3 cellular contexts compared by ENCODE assay signal in the genomic region with DNA sequence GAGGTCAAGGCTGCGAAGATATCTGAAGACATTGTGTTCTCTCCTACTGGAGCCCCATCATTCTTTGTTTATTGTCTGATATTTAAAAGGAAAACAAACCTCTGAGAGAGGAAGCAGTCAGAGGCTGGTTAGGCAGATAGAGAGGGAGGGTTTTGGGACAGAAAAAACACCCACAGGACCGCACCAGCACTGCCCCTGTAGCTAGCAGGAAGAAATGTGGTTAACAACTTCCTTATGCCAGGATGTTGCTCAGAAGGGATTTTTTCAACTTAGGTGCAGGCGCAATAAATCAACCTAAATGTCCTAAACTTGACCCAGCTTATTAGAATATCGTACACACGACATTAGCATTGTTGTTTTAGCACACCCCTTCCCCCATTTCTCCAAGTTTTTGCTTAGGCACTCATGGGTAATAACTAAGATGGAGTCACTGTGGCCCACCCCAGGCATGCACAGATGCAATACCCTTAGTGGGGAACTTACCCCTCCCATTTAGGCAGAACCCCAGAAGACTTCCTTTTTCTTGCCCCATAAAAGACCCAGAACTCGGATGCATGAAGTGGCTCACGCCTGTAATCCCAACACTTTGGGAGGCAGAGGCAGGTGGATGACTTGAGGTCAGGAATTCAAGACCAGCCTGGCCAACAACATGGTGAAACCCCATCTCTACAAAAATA.
TF ChIP-seq lines count a peak whose summit lies in the region.

No MANE protein-coding gene starts in this region.

TF ChIP-seq in liver, 16 proteins besides CTCF, POLR2A, EP300 and RAD21:
- TF ChIP-seq NR2F2 (IDR thresholded peaks at IDR 0.05) (peak; percentile 77), YY1 (IDR thresholded peaks at IDR 0.05) (no peak)
TF ChIP-seq in liver: peak in this region for 1.

TF ChIP-seq in HepG2, 621 proteins besides CTCF, POLR2A, EP300 and RAD21:
- TF ChIP-seq, protein P1, sequence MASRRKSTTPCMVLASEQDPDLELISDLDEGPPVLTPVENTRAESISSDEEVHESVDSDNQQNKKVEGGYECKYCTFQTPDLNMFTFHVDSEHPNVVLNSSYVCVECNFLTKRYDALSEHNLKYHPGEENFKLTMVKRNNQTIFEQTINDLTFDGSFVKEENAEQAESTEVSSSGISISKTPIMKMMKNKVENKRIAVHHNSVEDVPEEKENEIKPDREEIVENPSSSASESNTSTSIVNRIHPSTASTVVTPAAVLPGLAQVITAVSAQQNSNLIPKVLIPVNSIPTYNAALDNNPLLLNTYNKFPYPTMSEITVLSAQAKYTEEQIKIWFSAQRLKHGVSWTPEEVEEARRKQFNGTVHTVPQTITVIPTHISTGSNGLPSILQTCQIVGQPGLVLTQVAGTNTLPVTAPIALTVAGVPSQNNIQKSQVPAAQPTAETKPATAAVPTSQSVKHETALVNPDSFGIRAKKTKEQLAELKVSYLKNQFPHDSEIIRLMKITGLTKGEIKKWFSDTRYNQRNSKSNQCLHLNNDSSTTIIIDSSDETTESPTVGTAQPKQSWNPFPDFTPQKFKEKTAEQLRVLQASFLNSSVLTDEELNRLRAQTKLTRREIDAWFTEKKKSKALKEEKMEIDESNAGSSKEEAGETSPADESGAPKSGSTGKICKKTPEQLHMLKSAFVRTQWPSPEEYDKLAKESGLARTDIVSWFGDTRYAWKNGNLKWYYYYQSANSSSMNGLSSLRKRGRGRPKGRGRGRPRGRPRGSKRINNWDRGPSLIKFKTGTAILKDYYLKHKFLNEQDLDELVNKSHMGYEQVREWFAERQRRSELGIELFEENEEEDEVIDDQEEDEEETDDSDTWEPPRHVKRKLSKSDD (CRISPR knock-in tag; IDR thresholded peaks at IDR 0.05; ENCODE audit: low read depth): no peak
- no peak for TF ChIP-seq MBD4 (IDR thresholded peaks at IDR 0.05; ENCODE audit: borderline replicate concordance, low read length)
- no peak for TF ChIP-seq PHB2 (IDR thresholded peaks at IDR 0.05; ENCODE audit: partially characterized antibody)
- no peak for TF ChIP-seq NAIF1 (CRISPR knock-in tag; IDR thresholded peaks at IDR 0.05; ENCODE audit: borderline replicate concordance)
- TF ChIP-seq NFYC (CRISPR knock-in tag; IDR thresholded peaks at IDR 0.05): no peak
- TF ChIP-seq ZNF567 (CRISPR knock-in tag; IDR thresholded peaks at IDR 0.05; ENCODE audit: borderline replicate concordance): no peak
- TF ChIP-seq BORCS8-MEF2B (CRISPR knock-in tag; IDR thresholded peaks at IDR 0.05): no peak
- TF ChIP-seq YEATS2 (CRISPR knock-in tag; IDR thresholded peaks at IDR 0.05; ENCODE audit: borderline replicate concordance): no peak
- no peak for TF ChIP-seq KDM1A (CRISPR knock-in tag; IDR thresholded peaks at IDR 0.05)
- TF ChIP-seq HOXA3 (CRISPR knock-in tag; IDR thresholded peaks at IDR 0.05): no peak
- TF ChIP-seq, protein P2, sequence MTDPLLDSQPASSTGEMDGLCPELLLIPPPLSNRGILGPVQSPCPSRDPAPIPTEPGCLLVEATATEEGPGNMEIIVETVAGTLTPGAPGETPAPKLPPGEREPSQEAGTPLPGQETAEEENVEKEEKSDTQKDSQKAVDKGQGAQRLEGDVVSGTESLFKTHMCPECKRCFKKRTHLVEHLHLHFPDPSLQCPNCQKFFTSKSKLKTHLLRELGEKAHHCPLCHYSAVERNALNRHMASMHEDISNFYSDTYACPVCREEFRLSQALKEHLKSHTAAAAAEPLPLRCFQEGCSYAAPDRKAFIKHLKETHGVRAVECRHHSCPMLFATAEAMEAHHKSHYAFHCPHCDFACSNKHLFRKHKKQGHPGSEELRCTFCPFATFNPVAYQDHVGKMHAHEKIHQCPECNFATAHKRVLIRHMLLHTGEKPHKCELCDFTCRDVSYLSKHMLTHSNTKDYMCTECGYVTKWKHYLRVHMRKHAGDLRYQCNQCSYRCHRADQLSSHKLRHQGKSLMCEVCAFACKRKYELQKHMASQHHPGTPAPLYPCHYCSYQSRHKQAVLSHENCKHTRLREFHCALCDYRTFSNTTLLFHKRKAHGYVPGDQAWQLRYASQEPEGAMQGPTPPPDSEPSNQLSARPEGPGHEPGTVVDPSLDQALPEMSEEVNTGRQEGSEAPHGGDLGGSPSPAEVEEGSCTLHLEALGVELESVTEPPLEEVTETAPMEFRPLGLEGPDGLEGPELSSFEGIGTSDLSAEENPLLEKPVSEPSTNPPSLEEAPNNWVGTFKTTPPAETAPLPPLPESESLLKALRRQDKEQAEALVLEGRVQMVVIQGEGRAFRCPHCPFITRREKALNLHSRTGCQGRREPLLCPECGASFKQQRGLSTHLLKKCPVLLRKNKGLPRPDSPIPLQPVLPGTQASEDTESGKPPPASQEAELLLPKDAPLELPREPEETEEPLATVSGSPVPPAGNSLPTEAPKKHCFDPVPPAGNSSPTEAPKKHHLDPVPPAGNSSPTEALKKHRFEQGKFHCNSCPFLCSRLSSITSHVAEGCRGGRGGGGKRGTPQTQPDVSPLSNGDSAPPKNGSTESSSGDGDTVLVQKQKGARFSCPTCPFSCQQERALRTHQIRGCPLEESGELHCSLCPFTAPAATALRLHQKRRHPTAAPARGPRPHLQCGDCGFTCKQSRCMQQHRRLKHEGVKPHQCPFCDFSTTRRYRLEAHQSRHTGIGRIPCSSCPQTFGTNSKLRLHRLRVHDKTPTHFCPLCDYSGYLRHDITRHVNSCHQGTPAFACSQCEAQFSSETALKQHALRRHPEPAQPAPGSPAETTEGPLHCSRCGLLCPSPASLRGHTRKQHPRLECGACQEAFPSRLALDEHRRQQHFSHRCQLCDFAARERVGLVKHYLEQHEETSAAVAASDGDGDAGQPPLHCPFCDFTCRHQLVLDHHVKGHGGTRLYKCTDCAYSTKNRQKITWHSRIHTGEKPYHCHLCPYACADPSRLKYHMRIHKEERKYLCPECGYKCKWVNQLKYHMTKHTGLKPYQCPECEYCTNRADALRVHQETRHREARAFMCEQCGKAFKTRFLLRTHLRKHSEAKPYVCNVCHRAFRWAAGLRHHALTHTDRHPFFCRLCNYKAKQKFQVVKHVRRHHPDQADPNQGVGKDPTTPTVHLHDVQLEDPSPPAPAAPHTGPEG (CRISPR knock-in tag; IDR thresholded peaks at IDR 0.05): no peak
- TF ChIP-seq ATAD3A (CRISPR knock-in tag; IDR thresholded peaks at IDR 0.05): no peak
- TF ChIP-seq, protein P3, sequence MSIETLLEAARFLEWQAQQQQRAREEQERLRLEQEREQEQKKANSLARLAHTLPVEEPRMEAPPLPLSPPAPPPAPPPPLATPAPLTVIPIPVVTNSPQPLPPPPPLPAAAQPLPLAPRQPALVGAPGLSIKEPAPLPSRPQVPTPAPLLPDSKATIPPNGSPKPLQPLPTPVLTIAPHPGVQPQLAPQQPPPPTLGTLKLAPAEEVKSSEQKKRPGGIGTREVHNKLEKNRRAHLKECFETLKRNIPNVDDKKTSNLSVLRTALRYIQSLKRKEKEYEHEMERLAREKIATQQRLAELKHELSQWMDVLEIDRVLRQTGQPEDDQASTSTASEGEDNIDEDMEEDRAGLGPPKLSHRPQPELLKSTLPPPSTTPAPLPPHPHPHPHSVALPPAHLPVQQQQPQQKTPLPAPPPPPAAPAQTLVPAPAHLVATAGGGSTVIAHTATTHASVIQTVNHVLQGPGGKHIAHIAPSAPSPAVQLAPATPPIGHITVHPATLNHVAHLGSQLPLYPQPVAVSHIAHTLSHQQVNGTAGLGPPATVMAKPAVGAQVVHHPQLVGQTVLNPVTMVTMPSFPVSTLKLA (IDR thresholded peaks at IDR 0.05): no peak

TF ChIP-seq in K562, 482 proteins besides CTCF, POLR2A, EP300 and RAD21:
- TF ChIP-seq NCOA6 (IDR thresholded peaks at IDR 0.05): no peak
- TF ChIP-seq, protein P4, sequence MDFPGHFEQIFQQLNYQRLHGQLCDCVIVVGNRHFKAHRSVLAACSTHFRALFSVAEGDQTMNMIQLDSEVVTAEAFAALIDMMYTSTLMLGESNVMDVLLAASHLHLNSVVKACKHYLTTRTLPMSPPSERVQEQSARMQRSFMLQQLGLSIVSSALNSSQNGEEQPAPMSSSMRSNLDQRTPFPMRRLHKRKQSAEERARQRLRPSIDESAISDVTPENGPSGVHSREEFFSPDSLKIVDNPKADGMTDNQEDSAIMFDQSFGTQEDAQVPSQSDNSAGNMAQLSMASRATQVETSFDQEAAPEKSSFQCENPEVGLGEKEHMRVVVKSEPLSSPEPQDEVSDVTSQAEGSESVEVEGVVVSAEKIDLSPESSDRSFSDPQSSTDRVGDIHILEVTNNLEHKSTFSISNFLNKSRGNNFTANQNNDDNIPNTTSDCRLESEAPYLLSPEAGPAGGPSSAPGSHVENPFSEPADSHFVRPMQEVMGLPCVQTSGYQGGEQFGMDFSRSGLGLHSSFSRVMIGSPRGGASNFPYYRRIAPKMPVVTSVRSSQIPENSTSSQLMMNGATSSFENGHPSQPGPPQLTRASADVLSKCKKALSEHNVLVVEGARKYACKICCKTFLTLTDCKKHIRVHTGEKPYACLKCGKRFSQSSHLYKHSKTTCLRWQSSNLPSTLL (IDR thresholded peaks at IDR 0.05): no peak
- TF ChIP-seq, protein P5, sequence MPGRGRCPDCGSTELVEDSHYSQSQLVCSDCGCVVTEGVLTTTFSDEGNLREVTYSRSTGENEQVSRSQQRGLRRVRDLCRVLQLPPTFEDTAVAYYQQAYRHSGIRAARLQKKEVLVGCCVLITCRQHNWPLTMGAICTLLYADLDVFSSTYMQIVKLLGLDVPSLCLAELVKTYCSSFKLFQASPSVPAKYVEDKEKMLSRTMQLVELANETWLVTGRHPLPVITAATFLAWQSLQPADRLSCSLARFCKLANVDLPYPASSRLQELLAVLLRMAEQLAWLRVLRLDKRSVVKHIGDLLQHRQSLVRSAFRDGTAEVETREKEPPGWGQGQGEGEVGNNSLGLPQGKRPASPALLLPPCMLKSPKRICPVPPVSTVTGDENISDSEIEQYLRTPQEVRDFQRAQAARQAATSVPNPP (IDR thresholded peaks at IDR 0.05; ENCODE audit: borderline replicate concordance, insufficient read depth, insufficient read length): no peak
- TF ChIP-seq XRCC4 (IDR thresholded peaks at IDR 0.05; ENCODE audit: extremely low read depth, insufficient read depth, insufficient read length): no peak
- no peak for TF ChIP-seq ZNF589 (CRISPR knock-in tag; IDR thresholded peaks at IDR 0.05; ENCODE audit: low read depth)
- no peak for TF ChIP-seq KDM4B (IDR thresholded peaks at IDR 0.05; ENCODE audit: borderline replicate concordance in 2 of 2, low read depth in 1 of 2)
- no peak for TF ChIP-seq SNRNP70 (optimal IDR thresholded peaks at IDR 0.05; ENCODE audit: low read depth, low read length)
- TF ChIP-seq, protein P6, sequence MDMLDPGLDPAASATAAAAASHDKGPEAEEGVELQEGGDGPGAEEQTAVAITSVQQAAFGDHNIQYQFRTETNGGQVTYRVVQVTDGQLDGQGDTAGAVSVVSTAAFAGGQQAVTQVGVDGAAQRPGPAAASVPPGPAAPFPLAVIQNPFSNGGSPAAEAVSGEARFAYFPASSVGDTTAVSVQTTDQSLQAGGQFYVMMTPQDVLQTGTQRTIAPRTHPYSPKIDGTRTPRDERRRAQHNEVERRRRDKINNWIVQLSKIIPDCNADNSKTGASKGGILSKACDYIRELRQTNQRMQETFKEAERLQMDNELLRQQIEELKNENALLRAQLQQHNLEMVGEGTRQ (CRISPR knock-in tag; IDR thresholded peaks at IDR 0.05): no peak
- TF ChIP-seq, protein P7, sequence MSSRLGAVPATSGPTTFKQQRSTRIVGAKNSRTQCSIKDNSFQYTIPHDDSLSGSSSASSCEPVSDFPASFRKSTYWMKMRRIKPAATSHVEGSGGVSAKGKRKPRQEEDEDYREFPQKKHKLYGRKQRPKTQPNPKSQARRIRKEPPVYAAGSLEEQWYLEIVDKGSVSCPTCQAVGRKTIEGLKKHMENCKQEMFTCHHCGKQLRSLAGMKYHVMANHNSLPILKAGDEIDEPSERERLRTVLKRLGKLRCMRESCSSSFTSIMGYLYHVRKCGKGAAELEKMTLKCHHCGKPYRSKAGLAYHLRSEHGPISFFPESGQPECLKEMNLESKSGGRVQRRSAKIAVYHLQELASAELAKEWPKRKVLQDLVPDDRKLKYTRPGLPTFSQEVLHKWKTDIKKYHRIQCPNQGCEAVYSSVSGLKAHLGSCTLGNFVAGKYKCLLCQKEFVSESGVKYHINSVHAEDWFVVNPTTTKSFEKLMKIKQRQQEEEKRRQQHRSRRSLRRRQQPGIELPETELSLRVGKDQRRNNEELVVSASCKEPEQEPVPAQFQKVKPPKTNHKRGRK (tag; IDR thresholded peaks at IDR 0.05): no peak
- TF ChIP-seq, protein P8, sequence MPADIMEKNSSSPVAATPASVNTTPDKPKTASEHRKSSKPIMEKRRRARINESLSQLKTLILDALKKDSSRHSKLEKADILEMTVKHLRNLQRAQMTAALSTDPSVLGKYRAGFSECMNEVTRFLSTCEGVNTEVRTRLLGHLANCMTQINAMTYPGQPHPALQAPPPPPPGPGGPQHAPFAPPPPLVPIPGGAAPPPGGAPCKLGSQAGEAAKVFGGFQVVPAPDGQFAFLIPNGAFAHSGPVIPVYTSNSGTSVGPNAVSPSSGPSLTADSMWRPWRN (IDR thresholded peaks at IDR 0.05; ENCODE audit: low read depth): no peak
- no peak for TF ChIP-seq MTA2 (IDR thresholded peaks at IDR 0.05; ENCODE audit: low read depth)
- TF ChIP-seq TCF7 (IDR thresholded peaks at IDR 0.05; ENCODE audit: borderline replicate concordance): no peak
- no peak for TF ChIP-seq FOXP1 (CRISPR knock-in tag; IDR thresholded peaks at IDR 0.05)
- TF ChIP-seq HLTF (IDR thresholded peaks at IDR 0.05): no peak
- no peak for TF ChIP-seq ZNF232 (CRISPR knock-in tag; IDR thresholded peaks at IDR 0.05)
- TF ChIP-seq MTA3 (IDR thresholded peaks at IDR 0.05; ENCODE audit: borderline replicate concordance): no peak
- no peak for TF ChIP-seq KLF16 (IDR thresholded peaks at IDR 0.05)
- TF ChIP-seq, protein P9, sequence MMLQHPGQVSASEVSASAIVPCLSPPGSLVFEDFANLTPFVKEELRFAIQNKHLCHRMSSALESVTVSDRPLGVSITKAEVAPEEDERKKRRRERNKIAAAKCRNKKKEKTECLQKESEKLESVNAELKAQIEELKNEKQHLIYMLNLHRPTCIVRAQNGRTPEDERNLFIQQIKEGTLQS (IDR thresholded peaks at IDR 0.05): no peak
- TF ChIP-seq, protein P9 (CRISPR knock-in tag; conservative IDR thresholded peaks at IDR 0.05): no peak
- TF ChIP-seq ZNF311 (CRISPR knock-in tag; IDR thresholded peaks at IDR 0.05): no peak
- TF ChIP-seq RBM34 (IDR thresholded peaks at IDR 0.05; ENCODE audit: borderline replicate concordance, insufficient read depth, low read length): no peak
